In genomic region chr1:31389616-31390015, GRCh38 we compare ENCODE assay signal across 20 cellular contexts. TPM values are rescaled to one million over a fixed set of nuclear protein-coding genes. Genes with fewer than 3 reads are reported as not detected.
"Had no signal": no experiment of that assay in that cellular context is flagged by ENCODE, and none has a peak within 500 bp of the region (broad histone marks: within the 10 kb centered on the region; RNA-seq: fewer than 3 reads in every experiment).

No MANE protein-coding gene starts in this region.

- H3K9me3 ChIP-seq: body of pancreas, pancreas, sigmoid colon, thoracic aorta had no signal

- H3K27ac Mint-ChIP-seq: activated naive CD4-positive, alpha-beta T cell treated with anti-CD3 and anti-CD28 coated beads, Interleukin-2, amount 50 U/mL, for 24 hours; dendritic cell treated with granulocyte-macrophage colony-stimulating factor and Interleukin-4, amounts not matched to agents 40 ng/mL and 50 ng/mL, for 4 days; immature natural killer cell; nephron progenitor cell; T-helper 1 cell treated with Interleukin-12 subunit alpha and Interleukin-12 subunit beta and Interleukin-4 antibody, amounts not matched to agents 30 μg/mL and 1 μg/mL, for 36 hours had no signal

- H3K9me3 Mint-ChIP-seq: activated naive CD4-positive, alpha-beta T cell treated with anti-CD3 and anti-CD28 coated beads, Interleukin-2, amount 50 U/mL, for 24 hours; dendritic cell treated with granulocyte-macrophage colony-stimulating factor and Interleukin-4, amounts not matched to agents 40 ng/mL and 50 ng/mL, for 4 days; immature natural killer cell; nephron progenitor cell; T-helper 1 cell treated with Interleukin-12 subunit alpha and Interleukin-12 subunit beta and Interleukin-4 antibody, amounts not matched to agents 30 μg/mL and 1 μg/mL, for 36 hours had no signal

- H3K36me3 Mint-ChIP-seq: activated naive CD4-positive, alpha-beta T cell treated with anti-CD3 and anti-CD28 coated beads, Interleukin-2, amount 50 U/mL, for 24 hours; immature natural killer cell had no signal

- ATAC-seq: body of pancreas, pancreas had no signal

- H3K36me3 ChIP-seq: pancreas, sigmoid colon, thoracic aorta had no signal

- H3K4me3 Mint-ChIP-seq: activated naive CD4-positive, alpha-beta T cell treated with anti-CD3 and anti-CD28 coated beads, Interleukin-2, amount 50 U/mL, for 24 hours; dendritic cell treated with granulocyte-macrophage colony-stimulating factor and Interleukin-4, amounts not matched to agents 40 ng/mL and 50 ng/mL, for 4 days; immature natural killer cell; nephron progenitor cell; T-helper 1 cell treated with Interleukin-12 subunit alpha and Interleukin-12 subunit beta and Interleukin-4 antibody, amounts not matched to agents 30 μg/mL and 1 μg/mL, for 36 hours had no signal

- H3K4me3 ChIP-seq: body of pancreas, pancreas, sigmoid colon, thoracic aorta had no signal

- DNase-seq: activated CD4-positive, alpha-beta T cell treated with anti-CD3 and anti-CD28 coated beads for 1 hour; activated gamma-delta T cell treated with Interleukin-2 at 50 U/mL for 16 hours; activated T-cell treated with anti-CD3 and anti-CD28 coated beads, Interleukin-2, amount 50 U/mL, for 1 hour; anterior cingulate cortex; body of pancreas; effector CD4-positive, alpha-beta T cell; erythroblast; immature natural killer cell; nephron progenitor cell; pancreas; retina; sigmoid colon; stimulated activated CD4-positive, alpha-beta T cell treated with anti-CD3 and anti-CD28 coated beads, Interleukin-2, amount 100 ng/mL, for 48 hours; stimulated activated naive CD4-positive, alpha-beta T cell had no signal

- H3K27ac ChIP-seq: body of pancreas, pancreas, sigmoid colon, thoracic aorta had no signal

- H3K4me1 ChIP-seq: pancreas had no signal

- H3K27me3 ChIP-seq: body of pancreas, foreskin keratinocyte, pancreas, sigmoid colon had no signal

RNA-seq across cellular contexts. Expression of gene FABP3, which starts 16.7 kb away (rescaled TPM):
- total RNA-seq: glomerular endothelial cell had no signal
- polyA plus RNA-seq: immature natural killer cell had no signal

RNA-seq across cellular contexts. Expression of gene SERINC2, which starts 23.4 kb away (rescaled TPM):
- polyA plus RNA-seq: immature natural killer cell had no signal
